In genomic region chr11:59365621-59366020, GRCh38 we compare ENCODE assay signal across 9 cellular contexts. TPM values are rescaled to one million over a fixed set of nuclear protein-coding genes. Genes with fewer than 3 reads are reported as not detected.
"Had no signal": no experiment of that assay in that cellular context is flagged by ENCODE, and none has a peak within 500 bp of the region (broad histone marks: within the 10 kb centered on the region; RNA-seq: fewer than 3 reads in every experiment).

No MANE protein-coding gene starts in this region.

- H3K4me2 ChIP-seq: KMS-11 had no signal

- H2AFZ ChIP-seq: GM23248 had no signal

- H3K9ac ChIP-seq: GM23248, KMS-11 had no signal

- DNase-seq: GM23248, GOT3, H9, HCEC 1CT, Karpas-422 had no signal

- H3K27ac ChIP-seq: GM23248, KMS-11 had no signal

- H3K4me3 ChIP-seq: GM23248 had no signal

- FAIRE-seq: H54, HTR-8/SVneo had no signal

RNA-seq across cellular contexts. Expression of gene OR5AN1, which starts 6.9 kb away (rescaled TPM):
- total RNA-seq: GM23248, H9, HT-29 had no signal
- polyA plus RNA-seq: GM23248 had no signal
